In genomic region chr12:127899981-127900380, GRCh38 we compare ENCODE assay signal across 32 cellular contexts.
"Had no signal": no experiment of that assay in that cellular context is flagged by ENCODE, and none has a peak within 500 bp of the region (broad histone marks: within the 10 kb centered on the region; RNA-seq: fewer than 3 reads in every experiment).

No MANE protein-coding gene starts in this region.

- H3K4me3 Mint-ChIP-seq: activated CD4-positive, alpha-beta T cell treated with anti-CD3 and anti-CD28 coated beads, Interleukin-2, amount 10 ng/mL, durations not matched to agents 24 days and 14 days; activated CD8-positive, alpha-beta T cell treated with anti-CD3 and anti-CD28 coated beads for 36 hours; activated naive CD8-positive, alpha-beta T cell treated with anti-CD3 and anti-CD28 coated beads for 36 hours; activated T-cell treated with anti-CD3 and anti-CD28 coated beads, Interleukin-2, amount 50 U/mL, for 72 hours; activated T-helper 17 cell treated with anti-CD3 and anti-CD28 coated beads, Interleukin-2, amount 50 U/mL, for 72 hours; T-helper 1 cell treated with Interleukin-12 subunit alpha and Interleukin-12 subunit beta and Interleukin-4 antibody, amounts not matched to agents 30 μg/mL and 1 μg/mL, for 36 hours; T-helper 2 cell treated with Interferon-gamma antibody and Interleukin-4, amounts not matched to agents 5 μg/mL and 100 μg/mL, for 36 hours had no signal

- H3K9me3 ChIP-seq: Peyer's patch, SJSA1, SK-N-SH had no signal

- H3K36me3 Mint-ChIP-seq: activated naive CD8-positive, alpha-beta T cell treated with anti-CD3 and anti-CD28 coated beads for 36 hours had no signal

- H3K27ac ChIP-seq: brain microvascular endothelial cell, KMS-11, Peyer's patch, SJSA1 had no signal

- H3K4me1 ChIP-seq: Peyer's patch had no signal

- H3K27ac Mint-ChIP-seq: activated CD4-positive, alpha-beta T cell treated with anti-CD3 and anti-CD28 coated beads, Interleukin-2, amount 10 ng/mL, durations not matched to agents 24 days and 14 days; activated CD8-positive, alpha-beta T cell treated with anti-CD3 and anti-CD28 coated beads for 36 hours; activated naive CD8-positive, alpha-beta T cell treated with anti-CD3 and anti-CD28 coated beads for 36 hours; activated T-cell treated with anti-CD3 and anti-CD28 coated beads, Interleukin-2, amount 50 U/mL, for 72 hours; activated T-helper 17 cell treated with anti-CD3 and anti-CD28 coated beads, Interleukin-2, amount 50 U/mL, for 72 hours; T-helper 1 cell treated with Interleukin-12 subunit alpha and Interleukin-12 subunit beta and Interleukin-4 antibody, amounts not matched to agents 30 μg/mL and 1 μg/mL, for 36 hours; T-helper 2 cell treated with Interferon-gamma antibody and Interleukin-4, amounts not matched to agents 5 μg/mL and 100 μg/mL, for 36 hours had no signal

- H3K27me3 ChIP-seq: brain microvascular endothelial cell, Peyer's patch, SJSA1 had no signal

- H3K27me3 Mint-ChIP-seq: activated CD4-positive, alpha-beta T cell treated with anti-CD3 and anti-CD28 coated beads, Interleukin-2, amount 10 ng/mL, durations not matched to agents 24 days and 14 days; activated CD8-positive, alpha-beta T cell treated with anti-CD3 and anti-CD28 coated beads for 36 hours; activated naive CD8-positive, alpha-beta T cell treated with anti-CD3 and anti-CD28 coated beads for 36 hours; activated T-helper 17 cell treated with anti-CD3 and anti-CD28 coated beads, Interleukin-2, amount 50 U/mL, for 72 hours had no signal

- H3K4me3 ChIP-seq: Peyer's patch, SJSA1 had no signal

- H3K36me3 ChIP-seq: brain microvascular endothelial cell, Peyer's patch, SJSA1 had no signal

- H3K4me1 Mint-ChIP-seq: activated CD4-positive, alpha-beta T cell treated with anti-CD3 and anti-CD28 coated beads, Interleukin-2, amount 10 ng/mL, durations not matched to agents 24 days and 14 days; activated naive CD8-positive, alpha-beta T cell treated with anti-CD3 and anti-CD28 coated beads for 36 hours; activated T-helper 17 cell treated with anti-CD3 and anti-CD28 coated beads, Interleukin-2, amount 50 U/mL, for 72 hours had no signal

- H3K4me2 ChIP-seq: KMS-11, SK-N-SH had no signal

- ATAC-seq: activated CD8-positive, alpha-beta T cell treated with anti-CD3 and anti-CD28 coated beads for 36 hours; activated T-cell treated with anti-CD3 and anti-CD28 coated beads, Interleukin-2, amount 50 U/mL, for 72 hours; activated T-helper 17 cell treated with anti-CD3 and anti-CD28 coated beads, Interleukin-2, amount 50 U/mL, for 72 hours; PC-3 had no signal

- H3K9ac ChIP-seq: KMS-11, SK-N-SH had no signal

- DNase-seq: activated CD4-positive, alpha-beta T cell treated with anti-CD3 and anti-CD28 coated beads, Interleukin-2, amount 10 ng/mL, durations not matched to agents 24 days and 14 days; activated CD4-positive, alpha-beta T cell treated with anti-CD3 and anti-CD28 coated beads, Interleukin-2, amount 50 U/mL, for 4 hours; activated CD8-positive, alpha-beta T cell treated with anti-CD3 and anti-CD28 coated beads for 36 hours; activated effector memory CD4-positive, alpha-beta T cell treated with anti-CD3 and anti-CD28 coated beads, Interleukin-2, amount 50 U/mL, for 16 hours; activated naive CD4-positive, alpha-beta T cell; activated naive CD4-positive, alpha-beta T cell treated with anti-CD3 and anti-CD28 coated beads, Interleukin-2, amount 50 U/mL, for 16 hours; activated naive CD8-positive, alpha-beta T cell treated with anti-CD3 and anti-CD28 coated beads for 36 hours; activated T-cell treated with anti-CD3 and anti-CD28 coated beads, Interleukin-2, amount 50 U/mL, for 1 hour; activated T-cell treated with anti-CD3 and anti-CD28 coated beads, Interleukin-2, amount 50 U/mL, for 72 hours; amniotic stem cell; aorta; brain microvascular endothelial cell; central memory CD4-positive, alpha-beta T cell; NCI-H1105; NCI-H1436; NCI-H1694; NCI-H1930; NCI-H2081 treated with DMSO at 0.1 percent for 48 hours; NCI-H226; NCI-H446 treated with DMSO at 0.1 percent for 48 hours; NCI-H524; NK-92 treated with Interleukin-12 subunit alpha and Interleukin-12 subunit beta, amount 100 ng/mL, for 24 hours; PC-3; Peyer's patch; RPMI8226; SHP77 treated with DMSO at 0.1 percent for 48 hours; SK-N-SH had no signal
